9 cellular contexts compared by ENCODE assay signal in the genomic region with DNA sequence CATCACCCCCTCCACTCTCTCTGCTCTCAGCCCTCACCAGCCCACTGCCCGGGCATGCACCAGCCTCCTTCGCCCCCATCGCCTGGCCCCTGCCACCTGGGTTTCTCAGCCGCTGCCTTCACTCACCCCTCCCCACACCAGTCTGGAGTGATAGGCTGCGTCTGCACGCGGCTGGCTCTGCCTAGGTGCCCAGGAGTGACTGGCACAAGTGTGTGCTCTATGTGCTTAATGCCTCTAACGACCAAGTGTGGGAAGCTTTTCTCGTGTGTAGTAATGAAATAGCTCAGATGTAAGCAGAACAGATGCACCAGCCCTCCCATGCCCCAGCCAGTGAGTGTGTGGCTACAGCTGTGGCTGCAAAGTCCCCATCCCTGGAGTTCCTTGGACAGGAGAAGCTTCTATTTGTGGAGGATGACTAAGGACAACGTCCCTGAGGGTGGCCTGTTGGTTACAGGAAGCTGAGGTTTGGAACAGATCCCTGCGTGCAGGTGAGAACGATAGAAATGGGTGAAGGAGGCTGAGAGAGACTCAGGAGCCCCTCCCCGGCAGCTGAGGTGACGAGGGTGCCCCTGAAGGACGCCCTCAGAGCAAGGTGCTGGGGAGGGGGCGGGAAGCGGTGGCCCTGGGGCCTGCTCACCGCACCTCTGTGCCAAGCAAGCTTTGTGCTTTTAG. TPM values are rescaled to one million over a fixed set of nuclear protein-coding genes. Genes with fewer than 3 reads are reported as not detected.
DNase-seq lines count a peak whose midpoint lies in the region; ATAC-seq and FAIRE-seq lines count a peak whose summit lies in the region.
"Had no signal": no experiment of that assay in that cellular context is flagged by ENCODE, and none has a peak within 500 bp of the region (broad histone marks: within the 10 kb centered on the region; RNA-seq: fewer than 3 reads in every experiment).

No MANE protein-coding gene starts in this region.

- H3K9me3 Mint-ChIP-seq in activated T-cell treated with anti-CD3 and anti-CD28 coated beads, Interleukin-2, amount 50 U/mL, for 24 hours = no peaks in the 10 kb centered on the region
- no peaks in the 10 kb centered on the region for H3K9me3 Mint-ChIP-seq in stimulated activated naive B cell treated with anti-CD40 and anti-IgM and Interleukin-4, amounts not matched to agents 10 μg/mL and 1 μg/mL and 100 μg/mL, for 72 hours

- peak; percentile 40 for DNase-seq in activated T-cell treated with anti-CD3 and anti-CD28 coated beads, Interleukin-2, amount 50 U/mL, for 24 hours
- no peak for DNase-seq in activated T-cell treated with anti-CD3 and anti-CD28 coated beads, Interleukin-2, amount 50 U/mL, for 1 hour
- DNase-seq in NCI-H2081 (lab: John Stamatoyannopoulos, UW) = peak; percentile 83 to 92
- DNase-seq in stimulated activated naive B cell treated with anti-CD40 and anti-IgM and Interleukin-4, amounts not matched to agents 10 μg/mL and 1 μg/mL and 100 μg/mL, for 72 hours = no peak
- no peak for DNase-seq in HTR-8/SVneo (ENCODE audit: insufficient read length, low spot score)
- no peak for DNase-seq in MG63

- H3K4me3 ChIP-seq in MG63 = no peak overlapping the region

- peak overlapping the region; percentile 13 for H3K27ac ChIP-seq in cingulate gyrus (ENCODE audit: low read depth, low read length)

- FAIRE-seq in HTR-8/SVneo (lab: Jason Lieb, UNC) = no peak
- FAIRE-seq: TTC549 had no signal

- H3K36me3 ChIP-seq in MG63 = no peaks in the 10 kb centered on the region

- ATAC-seq in stimulated activated naive B cell treated with anti-CD40 and anti-IgM and Interleukin-4, amounts not matched to agents 10 μg/mL and 1 μg/mL and 100 μg/mL, for 72 hours (replicated peaks) = peak; percentile 62 to 67
- ATAC-seq in HG02571 (IDR thresholded peaks at IDR 0.05; ENCODE audit: unreplicated experiment) = no peak

- H3K9me3 ChIP-seq in MG63 = no peaks in the 10 kb centered on the region

- peak overlapping the region; percentile 79 for H3K27ac Mint-ChIP-seq in activated T-cell treated with anti-CD3 and anti-CD28 coated beads, Interleukin-2, amount 50 U/mL, for 24 hours
- peak overlapping the region; percentile 31 for H3K27ac Mint-ChIP-seq in stimulated activated naive B cell treated with anti-CD40 and anti-IgM and Interleukin-4, amounts not matched to agents 10 μg/mL and 1 μg/mL and 100 μg/mL, for 72 hours

- peaks cover 2% of the 10 kb centered on the region for H3K36me3 Mint-ChIP-seq in activated T-cell treated with anti-CD3 and anti-CD28 coated beads, Interleukin-2, amount 50 U/mL, for 24 hours (ENCODE audit: low read depth)
- peaks cover 3 to 12% of the 10 kb centered on the region in 2 donors for H3K36me3 Mint-ChIP-seq in stimulated activated naive B cell treated with anti-CD40 and anti-IgM and Interleukin-4, amounts not matched to agents 10 μg/mL and 1 μg/mL and 100 μg/mL, for 72 hours

- no peaks in the 10 kb centered on the region for H3K27me3 Mint-ChIP-seq in activated T-cell treated with anti-CD3 and anti-CD28 coated beads, Interleukin-2, amount 50 U/mL, for 24 hours
- H3K27me3 Mint-ChIP-seq in stimulated activated naive B cell treated with anti-CD40 and anti-IgM and Interleukin-4, amounts not matched to agents 10 μg/mL and 1 μg/mL and 100 μg/mL, for 72 hours = no peaks in the 10 kb centered on the region

- peak overlapping the region; percentile 10 for H3K4me3 Mint-ChIP-seq in activated T-cell treated with anti-CD3 and anti-CD28 coated beads, Interleukin-2, amount 50 U/mL, for 24 hours
- H3K4me3 Mint-ChIP-seq in stimulated activated naive B cell treated with anti-CD40 and anti-IgM and Interleukin-4, amounts not matched to agents 10 μg/mL and 1 μg/mL and 100 μg/mL, for 72 hours = peak overlapping the region in 1 of 2 donors; percentile 14

- H3K27me3 ChIP-seq in MG63 = no peaks in the 10 kb centered on the region

- peaks cover 44% of the 10 kb centered on the region for H3K4me1 Mint-ChIP-seq in activated T-cell treated with anti-CD3 and anti-CD28 coated beads, Interleukin-2, amount 50 U/mL, for 24 hours (ENCODE audit: low read depth)
- H3K4me1 Mint-ChIP-seq in stimulated activated naive B cell treated with anti-CD40 and anti-IgM and Interleukin-4, amounts not matched to agents 10 μg/mL and 1 μg/mL and 100 μg/mL, for 72 hours = peaks cover 18 to 20% of the 10 kb centered on the region in 2 donors

RNA-seq across cellular contexts. Expression of a gene that starts 35.6 kb away (rescaled TPM):
- 2.5 and 2.7 TPM in 2 replicates for total RNA-seq in MG63 (2014; rRNA removed; shearing (Covaris generic); ENCODE audit: low replicate concordance)

Comparison
In these comparisons a context has a peak if more than half of its experiments do, and no peak if none do; other contexts are left out.
1. DNase-seq: peak in activated T-cell treated with anti-CD3 and anti-CD28 coated beads, Interleukin-2, amount 50 U/mL, for 24 hours (single experiment) and NCI-H2081 (2 of 2); none in activated T-cell treated with anti-CD3 and anti-CD28 coated beads, Interleukin-2, amount 50 U/mL, for 1 hour (single experiment), stimulated activated naive B cell treated with anti-CD40 and anti-IgM and Interleukin-4, amounts not matched to agents 10 μg/mL and 1 μg/mL and 100 μg/mL, for 72 hours (single experiment), HTR-8/SVneo (single experiment) and MG63 (single experiment).